ENCODE assay signal across 8 cellular contexts in the genomic region with DNA sequence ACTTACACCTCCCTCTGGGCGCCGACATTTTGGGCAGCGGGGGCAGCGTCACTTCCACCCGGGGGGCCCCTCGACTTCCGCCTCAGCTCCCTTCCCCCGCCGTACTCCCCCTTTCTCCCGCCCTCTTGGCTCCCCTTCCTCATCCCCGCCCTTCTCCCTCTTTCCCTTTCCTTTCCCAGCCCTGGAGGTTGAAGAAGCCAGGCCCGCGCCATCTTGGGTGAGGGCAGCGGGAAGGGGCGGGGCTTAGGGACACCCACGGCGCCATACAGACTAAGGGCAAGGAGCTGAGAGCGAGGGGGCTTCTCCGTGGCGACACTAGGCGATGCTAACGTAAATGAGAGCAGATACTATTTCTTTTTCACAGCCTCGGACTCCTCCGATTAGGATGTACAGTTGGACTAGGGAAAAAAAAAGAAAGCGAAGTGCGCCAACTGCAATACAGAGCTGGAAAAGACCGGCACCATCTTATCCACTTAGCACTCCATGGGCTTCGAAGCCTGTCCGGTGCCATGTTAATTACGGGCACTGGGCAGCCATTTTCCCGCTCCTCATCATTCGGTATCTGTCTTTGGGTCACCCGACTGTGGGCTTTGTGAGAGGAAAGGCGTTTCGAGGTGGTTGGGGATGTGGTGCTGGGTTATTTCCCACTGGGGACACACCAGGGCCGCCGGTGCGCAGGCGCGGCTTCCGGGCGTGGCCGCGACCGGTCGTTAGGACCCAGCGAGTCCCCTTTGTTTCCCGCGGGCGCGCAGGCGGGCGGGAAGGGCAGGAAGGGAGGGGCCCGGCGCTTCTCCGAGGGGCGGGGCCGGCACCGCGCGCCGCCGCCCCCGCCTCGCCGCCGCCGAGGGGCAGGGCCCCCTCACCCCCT. TPM values are rescaled to one million over a fixed set of nuclear protein-coding genes. Genes with fewer than 3 reads are reported as not detected.
DNase-seq lines count a peak whose midpoint lies in the region; ATAC-seq and TF ChIP-seq lines count a peak whose summit lies in the region.

A gene with protein sequence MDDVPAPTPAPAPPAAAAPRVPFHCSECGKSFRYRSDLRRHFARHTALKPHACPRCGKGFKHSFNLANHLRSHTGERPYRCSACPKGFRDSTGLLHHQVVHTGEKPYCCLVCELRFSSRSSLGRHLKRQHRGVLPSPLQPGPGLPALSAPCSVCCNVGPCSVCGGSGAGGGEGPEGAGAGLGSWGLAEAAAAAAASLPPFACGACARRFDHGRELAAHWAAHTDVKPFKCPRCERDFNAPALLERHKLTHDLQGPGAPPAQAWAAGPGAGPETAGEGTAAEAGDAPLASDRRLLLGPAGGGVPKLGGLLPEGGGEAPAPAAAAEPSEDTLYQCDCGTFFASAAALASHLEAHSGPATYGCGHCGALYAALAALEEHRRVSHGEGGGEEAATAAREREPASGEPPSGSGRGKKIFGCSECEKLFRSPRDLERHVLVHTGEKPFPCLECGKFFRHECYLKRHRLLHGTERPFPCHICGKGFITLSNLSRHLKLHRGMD (minus strand): TSS at position 50 of the 868 bp plus-strand sequence. CDS start 1,652 bp downstream, outside the sequence.
A gene with protein sequence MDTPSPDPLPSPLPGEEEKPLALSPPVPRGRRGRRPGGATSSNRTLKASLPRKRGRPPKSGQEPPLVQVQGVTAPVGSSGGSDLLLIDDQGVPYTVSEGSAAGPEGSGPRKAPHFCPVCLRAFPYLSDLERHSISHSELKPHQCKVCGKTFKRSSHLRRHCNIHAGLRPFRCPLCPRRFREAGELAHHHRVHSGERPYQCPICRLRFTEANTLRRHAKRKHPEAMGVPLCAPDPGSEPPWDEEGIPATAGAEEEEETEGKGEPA (plus strand): TSS at position 821 of the 868 bp plus-strand sequence. CDS start 1,825 bp downstream, outside the sequence.

- no peaks in the 10 kb centered on the region for H3K9me3 ChIP-seq in CD8-positive, alpha-beta T cell (ENCODE audit: low read length)

- POLR2A ChIA-PET in CD8-positive, alpha-beta T cell (lab: Charles Lee), result interaction anchor here (0.6 to 4.7 kb wide), 20 partner anchors 10 to 1410 kb away, joined by 3 to 18 read pairs (median 7); a partner anchor contains a TSS

- no peak for TF ChIP-seq CTCF in CD8-positive, alpha-beta T cell (IDR thresholded peaks at IDR 0.05)

- H3K36me3 ChIP-seq in CD8-positive, alpha-beta T cell (ENCODE audit: insufficient read depth, low read length), result no peaks in the 10 kb centered on the region

- H3K9me3 Mint-ChIP-seq in CD8-positive, alpha-beta T cell, result no peaks in the 10 kb centered on the region

- no peaks in the 10 kb centered on the region for H3K27me3 Mint-ChIP-seq in CD8-positive, alpha-beta T cell (ENCODE audit: low read depth)

- peak within 1 kb of the TSS; percentile 81 for H3K4me3 ChIP-seq in CD8-positive, alpha-beta T cell (ENCODE audit: low read depth, low read length)

- H3K36me3 Mint-ChIP-seq in CD8-positive, alpha-beta T cell, result peaks cover 44% of the 10 kb centered on the region

- peak; percentile 90 to 97 (median 94) for DNase-seq in CD8-positive, alpha-beta T cell
- DNase-seq in HT-29 (ENCODE audit: low spot score) (peak; percentile 100), medulla oblongata (ENCODE audit: extremely low spot score) (peak; percentile 100)
- peak; percentile 93 for DNase-seq in NK-92 treated with Interleukin-12 subunit alpha and Interleukin-12 subunit beta, amount 100 ng/mL, for 24 hours (lab: John Stamatoyannopoulos, UW)
- peak; percentile 90 for DNase-seq in activated CD8-positive, alpha-beta memory T cell treated with anti-CD3 and anti-CD28 coated beads for 1 hour (ENCODE audit: extremely low read depth in 1 of 2, low read depth in 1 of 2)
- peak; percentile 92 for DNase-seq in effector CD4-positive, alpha-beta T cell
- peak; percentile 93 to 95 (median 95) for DNase-seq in stimulated activated CD4-positive, alpha-beta T cell treated with anti-CD3 and anti-CD28 coated beads, TNF-alpha, amount 100 ng/mL, for 48 hours (ENCODE audit: low read depth in 3 of 3)

- peak; percentile 69 for ATAC-seq in CD8-positive, alpha-beta T cell
- ATAC-seq in GM19468 (IDR thresholded peaks at IDR 0.05; ENCODE audit: extremely low read depth, unreplicated experiment), result peak; percentile 35

- H3K4me1 Mint-ChIP-seq in CD8-positive, alpha-beta T cell (ENCODE audit: low read depth), result peaks cover 30% of the 10 kb centered on the region

- intact Hi-C loops in CD8-positive, alpha-beta T cell (cut with DNase I, micrococcal nuclease), result loop anchor here (1.0 to 10.0 kb wide), 16 partner anchors 12 to 715 kb away; a partner anchor contains a TSS

- peak within 1 kb of the TSS; percentile 99 for H3K27ac Mint-ChIP-seq in CD8-positive, alpha-beta T cell

- CTCF ChIA-PET in CD8-positive, alpha-beta T cell (lab: Charles Lee), result interaction anchor here (0.7 to 3.1 kb wide), 9 partner anchors 11 to 96 kb away, joined by 3 to 11 read pairs (median 4); no protein-coding TSS in a partner anchor

- peaks cover 14% of the 10 kb centered on the region for H3K4me1 ChIP-seq in CD8-positive, alpha-beta T cell (ENCODE audit: insufficient read depth, low read length)

- H3K4me3 Mint-ChIP-seq in CD8-positive, alpha-beta T cell, result peak within 1 kb of the TSS; percentile 100

- peak within 1 kb of the TSS; percentile 75 for H3K27ac ChIP-seq in CD8-positive, alpha-beta T cell (ENCODE audit: low read depth, low read length)

- H3K27me3 ChIP-seq in CD8-positive, alpha-beta T cell (ENCODE audit: insufficient read depth, low read length), result no peaks in the 10 kb centered on the region

RNA-seq across cellular contexts. Expression of the first gene that starts in this region (rescaled TPM):
- 1 to 10 TPM; 6.7 to 8.4 TPM for total RNA-seq in CD8-positive, alpha-beta T cell
- 15.9 and 19.2 TPM in 2 replicates for total RNA-seq in HT-29 (2014; rRNA removed; shearing (Covaris generic))

RNA-seq across cellular contexts. Expression of the second gene that starts in this region (rescaled TPM):
- 1 to 10 TPM; 6.2 to 6.6 TPM for total RNA-seq in CD8-positive, alpha-beta T cell
- 69.6 and 81.2 TPM in 2 replicates for total RNA-seq in HT-29 (2014; rRNA removed; shearing (Covaris generic))

Comparison
In these comparisons a context has a peak if more than half of its experiments do, and no peak if none do; other contexts are left out.
1. Peak in every context shown above with its lines: DNase-seq, ATAC-seq, H3K4me3 ChIP-seq and H3K27ac ChIP-seq.